Comparison of ENCODE assay signal across 11 cellular contexts in the genomic region with DNA sequence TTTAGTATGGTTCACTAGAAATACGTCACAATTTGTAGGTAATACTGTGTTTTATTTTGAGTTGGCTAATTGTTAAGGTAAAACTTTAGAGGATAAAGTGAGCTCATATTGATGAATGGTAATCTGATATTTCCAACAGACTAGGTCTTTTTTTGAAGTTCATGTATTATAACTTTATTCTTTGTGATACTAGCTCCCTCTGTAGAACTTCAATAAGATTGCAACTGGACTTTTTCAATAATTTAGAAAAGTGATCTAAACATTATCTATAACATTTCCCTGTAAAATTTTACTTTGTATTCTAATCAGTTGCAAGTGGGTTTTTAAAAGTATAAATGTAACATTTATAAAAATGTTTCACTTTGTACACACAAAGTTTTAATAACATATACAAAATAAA.
DNase-seq lines count a peak whose midpoint lies in the region; ATAC-seq and TF ChIP-seq lines count a peak whose summit lies in the region.
"Had no signal": no experiment of that assay in that cellular context is flagged by ENCODE, and none has a peak within 500 bp of the region (broad histone marks: within the 10 kb centered on the region; RNA-seq: fewer than 3 reads in every experiment).

No MANE protein-coding gene starts in this region.

- peaks cover 0 to 4% of the 10 kb centered on the region in 2 donors for H3K4me1 ChIP-seq in ascending aorta
- peaks cover 13% of the 10 kb centered on the region for H3K4me1 ChIP-seq in lower lobe of right lung

- H3K27ac ChIP-seq in ascending aorta (no peak overlapping the region), lower lobe of right lung (no peak overlapping the region)

- H3K9me3 ChIP-seq in ascending aorta (no peaks in the 10 kb centered on the region), lower lobe of right lung (no peaks in the 10 kb centered on the region)

- in situ Hi-C loops in GM13977 (cut with MboI; ENCODE audit: low pct_unique_long_range_greater_than_20kb, low sequenced_read_pairs, unreplicated experiment) = loop anchor here (5.0 to 25.0 kb wide), 2 partner anchors 82 to 347 kb away; partner anchors contain the start of genes ADK and AP3M1

- DNase-seq in AG09309 (ENCODE audit: low read depth) = no peak
- no peak for DNase-seq in GM13977 (ENCODE audit: low spot score)
- no peak for DNase-seq in ascending aorta (ENCODE audit: low spot score in 2 of 2)
- no peak for DNase-seq in lower lobe of right lung
- no peak for DNase-seq in epidermal melanocyte (ENCODE audit: insufficient read length, low spot score)
- DNase-seq in NCI-H128 (lab: John Stamatoyannopoulos, UW; ENCODE audit: unreplicated experiment) = no peak
- no peak for DNase-seq in NCI-H748 treated with DMSO at 0.1 percent for 48 hours (lab: John Stamatoyannopoulos, UW)
- DNase-seq: NCI-H1436, T-helper 9 cell had no signal

- no peak overlapping the region for H3K4me3 ChIP-seq in AG09309 (ENCODE audit: control insufficient read depth, low read depth, low read length)
- no peak overlapping the region for H3K4me3 ChIP-seq in ascending aorta
- H3K4me3 ChIP-seq in lower lobe of right lung = no peak overlapping the region

- intact Hi-C loops in ascending aorta (cut with DNase I) (no loop called here), lower lobe of right lung (cut with DNase I) (no loop called here)

- no peaks in the 10 kb centered on the region for H3K36me3 ChIP-seq in ascending aorta
- no peaks in the 10 kb centered on the region for H3K36me3 ChIP-seq in lower lobe of right lung

- ATAC-seq in lower lobe of right lung = no peak
- no peak for ATAC-seq in HG03196 (IDR thresholded peaks at IDR 0.05; ENCODE audit: unreplicated experiment)
- ATAC-seq: activated naive CD4-positive, alpha-beta T cell treated with anti-CD3 and anti-CD28 coated beads, Interleukin-2, amount 50 U/mL, for 72 hours had no signal

- H3K27me3 ChIP-seq in ascending aorta (no peaks in the 10 kb centered on the region), lower lobe of right lung (ENCODE audit: low read depth) (no peaks in the 10 kb centered on the region)

- TF ChIP-seq CTCF in AG09309 (IDR thresholded peaks at IDR 0.05; ENCODE audit: control insufficient read depth, insufficient read depth, low read depth, low read length, missing control alignments) (peak; percentile 30), GM13977 (IDR thresholded peaks at IDR 0.05; ENCODE audit: extremely low read depth, insufficient read depth, missing control alignments) (peak; percentile 39), ascending aorta (IDR thresholded peaks at IDR 0.05) (peak in 2 of 3 experiments; percentile 40 to 42), lower lobe of right lung (IDR thresholded peaks at IDR 0.05) (peak; percentile 30)
